1 cellular context compared by ENCODE assay signal in the genomic region with DNA sequence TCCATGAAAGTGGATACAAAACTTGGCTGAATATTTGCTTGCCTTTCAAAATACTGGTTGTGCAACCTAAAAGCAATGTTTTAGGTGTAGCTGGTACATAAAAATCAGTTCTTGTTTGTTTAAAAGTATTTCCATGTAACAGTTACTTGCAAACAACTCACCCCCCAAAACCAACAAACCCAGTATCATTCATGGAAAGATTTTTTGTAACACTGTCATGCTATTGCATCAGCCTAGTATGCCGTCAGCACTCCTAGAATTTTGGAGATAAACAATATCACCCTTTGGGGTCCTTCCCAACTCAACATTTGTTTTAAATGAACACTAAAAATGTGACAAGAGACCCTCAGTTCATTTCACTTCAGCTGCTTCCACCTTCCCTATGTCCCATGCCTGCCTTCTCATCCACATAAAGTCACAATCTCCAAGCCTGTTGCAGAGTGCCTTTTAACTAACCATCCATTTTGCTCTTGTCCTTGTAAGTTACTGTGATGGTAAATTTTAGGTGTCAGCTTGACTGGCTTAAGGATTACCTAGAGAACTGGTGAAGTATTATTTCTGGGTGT.
TF ChIP-seq lines count a peak whose summit lies in the region.

No MANE protein-coding gene starts in this region.

TF ChIP-seq in HEK293, 187 proteins besides CTCF, POLR2A, EP300 and RAD21 (continued from another document):
- peak; percentile 71 for TF ChIP-seq ZNF518A (tag by site-specific recombination; conservative IDR thresholded peaks at IDR 0.05; ENCODE audit: low read depth)
- TF ChIP-seq, protein P1, sequence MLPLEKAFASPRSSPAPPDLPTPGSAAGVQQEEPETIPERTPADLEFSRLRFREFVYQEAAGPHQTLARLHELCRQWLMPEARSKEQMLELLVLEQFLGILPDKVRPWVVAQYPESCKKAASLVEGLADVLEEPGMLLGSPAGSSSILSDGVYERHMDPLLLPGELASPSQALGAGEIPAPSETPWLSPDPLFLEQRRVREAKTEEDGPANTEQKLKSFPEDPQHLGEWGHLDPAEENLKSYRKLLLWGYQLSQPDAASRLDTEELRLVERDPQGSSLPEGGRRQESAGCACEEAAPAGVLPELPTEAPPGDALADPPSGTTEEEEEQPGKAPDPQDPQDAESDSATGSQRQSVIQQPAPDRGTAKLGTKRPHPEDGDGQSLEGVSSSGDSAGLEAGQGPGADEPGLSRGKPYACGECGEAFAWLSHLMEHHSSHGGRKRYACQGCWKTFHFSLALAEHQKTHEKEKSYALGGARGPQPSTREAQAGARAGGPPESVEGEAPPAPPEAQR (tag by site-specific recombination; IDR thresholded peaks at IDR 0.05), result peak; percentile 23; the same call in 1 of the 2 replicates
- TF ChIP-seq ZSCAN4 (tag by site-specific recombination; IDR thresholded peaks at IDR 0.05), result no peak
- TF ChIP-seq ZNF335 (tag by site-specific recombination; conservative IDR thresholded peaks at IDR 0.05), result peak; percentile 68; the same call in 1 of the 2 replicates
- TF ChIP-seq, protein P2, sequence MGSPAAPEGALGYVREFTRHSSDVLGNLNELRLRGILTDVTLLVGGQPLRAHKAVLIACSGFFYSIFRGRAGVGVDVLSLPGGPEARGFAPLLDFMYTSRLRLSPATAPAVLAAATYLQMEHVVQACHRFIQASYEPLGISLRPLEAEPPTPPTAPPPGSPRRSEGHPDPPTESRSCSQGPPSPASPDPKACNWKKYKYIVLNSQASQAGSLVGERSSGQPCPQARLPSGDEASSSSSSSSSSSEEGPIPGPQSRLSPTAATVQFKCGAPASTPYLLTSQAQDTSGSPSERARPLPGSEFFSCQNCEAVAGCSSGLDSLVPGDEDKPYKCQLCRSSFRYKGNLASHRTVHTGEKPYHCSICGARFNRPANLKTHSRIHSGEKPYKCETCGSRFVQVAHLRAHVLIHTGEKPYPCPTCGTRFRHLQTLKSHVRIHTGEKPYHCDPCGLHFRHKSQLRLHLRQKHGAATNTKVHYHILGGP (tag by site-specific recombination; IDR thresholded peaks at IDR 0.05), result peak; percentile 77; the same call in 1 of the 2 replicates
- TF ChIP-seq ZNF10 (tag by site-specific recombination; IDR thresholded peaks at IDR 0.05), result no peak
- TF ChIP-seq, protein P3, sequence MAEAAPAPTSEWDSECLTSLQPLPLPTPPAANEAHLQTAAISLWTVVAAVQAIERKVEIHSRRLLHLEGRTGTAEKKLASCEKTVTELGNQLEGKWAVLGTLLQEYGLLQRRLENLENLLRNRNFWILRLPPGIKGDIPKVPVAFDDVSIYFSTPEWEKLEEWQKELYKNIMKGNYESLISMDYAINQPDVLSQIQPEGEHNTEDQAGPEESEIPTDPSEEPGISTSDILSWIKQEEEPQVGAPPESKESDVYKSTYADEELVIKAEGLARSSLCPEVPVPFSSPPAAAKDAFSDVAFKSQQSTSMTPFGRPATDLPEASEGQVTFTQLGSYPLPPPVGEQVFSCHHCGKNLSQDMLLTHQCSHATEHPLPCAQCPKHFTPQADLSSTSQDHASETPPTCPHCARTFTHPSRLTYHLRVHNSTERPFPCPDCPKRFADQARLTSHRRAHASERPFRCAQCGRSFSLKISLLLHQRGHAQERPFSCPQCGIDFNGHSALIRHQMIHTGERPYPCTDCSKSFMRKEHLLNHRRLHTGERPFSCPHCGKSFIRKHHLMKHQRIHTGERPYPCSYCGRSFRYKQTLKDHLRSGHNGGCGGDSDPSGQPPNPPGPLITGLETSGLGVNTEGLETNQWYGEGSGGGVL (tag by site-specific recombination; IDR thresholded peaks at IDR 0.05), result 0 out of 2 replicates have a peak, but pooled peaks have one; percentile 16
- TF ChIP-seq, protein P4, sequence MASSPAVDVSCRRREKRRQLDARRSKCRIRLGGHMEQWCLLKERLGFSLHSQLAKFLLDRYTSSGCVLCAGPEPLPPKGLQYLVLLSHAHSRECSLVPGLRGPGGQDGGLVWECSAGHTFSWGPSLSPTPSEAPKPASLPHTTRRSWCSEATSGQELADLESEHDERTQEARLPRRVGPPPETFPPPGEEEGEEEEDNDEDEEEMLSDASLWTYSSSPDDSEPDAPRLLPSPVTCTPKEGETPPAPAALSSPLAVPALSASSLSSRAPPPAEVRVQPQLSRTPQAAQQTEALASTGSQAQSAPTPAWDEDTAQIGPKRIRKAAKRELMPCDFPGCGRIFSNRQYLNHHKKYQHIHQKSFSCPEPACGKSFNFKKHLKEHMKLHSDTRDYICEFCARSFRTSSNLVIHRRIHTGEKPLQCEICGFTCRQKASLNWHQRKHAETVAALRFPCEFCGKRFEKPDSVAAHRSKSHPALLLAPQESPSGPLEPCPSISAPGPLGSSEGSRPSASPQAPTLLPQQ (tag by site-specific recombination; IDR thresholded peaks at IDR 0.05), result no peak
